Comparison of ENCODE assay signal across 8 cellular contexts in the genomic region with DNA sequence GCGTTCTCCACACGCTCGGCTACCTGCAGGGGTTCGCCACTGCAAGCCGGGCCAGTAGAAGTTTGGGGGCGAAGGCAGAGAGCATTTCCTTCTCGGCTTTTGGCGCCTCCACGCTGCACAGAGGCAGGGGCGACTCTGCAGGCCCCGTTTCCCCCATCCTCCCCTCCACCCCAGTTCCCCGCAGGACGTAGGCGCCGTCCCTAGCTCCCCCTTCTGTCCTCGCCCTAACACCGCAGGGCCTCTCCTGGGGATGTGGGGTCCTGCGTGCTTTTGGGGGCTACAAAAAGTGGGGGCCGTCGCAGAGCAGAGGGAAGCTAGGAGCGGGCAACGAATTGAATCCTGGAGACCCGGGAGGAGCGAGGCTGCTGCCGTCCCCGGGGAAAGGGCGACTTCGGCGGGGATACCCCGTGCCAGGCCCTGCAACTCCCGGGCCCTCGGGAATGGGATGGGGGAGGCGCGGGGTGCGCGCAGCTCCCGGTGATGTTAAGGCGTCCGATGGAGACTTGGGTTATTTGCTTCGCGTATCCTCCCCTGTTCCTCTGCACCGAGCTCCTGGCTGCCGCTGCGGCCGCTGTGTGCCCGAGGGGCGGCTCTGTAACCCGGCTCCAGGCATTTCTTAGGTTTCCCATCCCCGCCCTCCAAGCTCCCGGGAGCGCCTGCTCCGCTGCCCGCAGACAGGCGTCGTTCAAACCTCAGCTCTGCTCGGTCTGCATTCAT.
DNase-seq lines count a peak whose midpoint lies in the region; ATAC-seq and TF ChIP-seq lines count a peak whose summit lies in the region.

No MANE protein-coding gene starts in this region.

- no peaks in the 10 kb centered on the region for H4K20me1 ChIP-seq in neural cell (ENCODE audit: insufficient read depth)

- H3K79me2 ChIP-seq in neural cell (replicated peaks; ENCODE audit: insufficient read depth, low read length): no peaks in the 10 kb centered on the region

- no peak for TF ChIP-seq EP300 in neural cell (conservative IDR thresholded peaks at IDR 0.05; ENCODE audit: poor library complexity, severe bottlenecking)

- peak overlapping the region; percentile 27 for H3K4me3 ChIP-seq in MG63
- H3K4me3 ChIP-seq in dorsolateral prefrontal cortex: peak overlapping the region; percentile 22 to 71 (median 54)
- H3K4me3 ChIP-seq in neural cell (ENCODE audit: low read length): peak overlapping the region; percentile 65
- no peak overlapping the region for H3K4me3 ChIP-seq in thyroid gland (replicated peaks in 1 of 3)

- no peak overlapping the region for H3K4me2 ChIP-seq in neural cell (ENCODE audit: low read length)

- H3K4me1 ChIP-seq in thyroid gland: peaks cover 0 to 11% of the 10 kb centered on the region in 2 donors

- no peaks in the 10 kb centered on the region for H3K36me3 ChIP-seq in MG63
- no peaks in the 10 kb centered on the region for H3K36me3 ChIP-seq in neural cell (ENCODE audit: insufficient read depth, low read length)
- no peaks in the 10 kb centered on the region for H3K36me3 ChIP-seq in thyroid gland

- DNase-seq in DMS79 treated with DMSO at 0.1 percent for 48 hours (lab: John Stamatoyannopoulos, UW) (peak; percentile 9), DMS79 (lab: John Stamatoyannopoulos, UW) (no peak), MG63 (peak; percentile 4), dorsolateral prefrontal cortex (peak in 8 of 10 donors; percentile 20 to 64 (median 44)), NCI-H1694 (lab: John Stamatoyannopoulos, UW) (no peak), thyroid gland (no peak)

- peak overlapping the region; percentile 6 for H3K9ac ChIP-seq in neural cell (ENCODE audit: low read length)

- H3K9me2 ChIP-seq in neural cell (ENCODE audit: insufficient read depth, low read length): no peaks in the 10 kb centered on the region

- H3F3A ChIP-seq in neural cell (ENCODE audit: insufficient read depth, low read length, poor library complexity, severe bottlenecking): no peaks in the 10 kb centered on the region

- TF ChIP-seq RAD21 in neural cell (conservative IDR thresholded peaks at IDR 0.05): no peak

- ATAC-seq in GM21423 (IDR thresholded peaks at IDR 0.05; ENCODE audit: unreplicated experiment): no peak

- H3K27me3 ChIP-seq in MG63 (peaks cover 66% of the 10 kb centered on the region), dorsolateral prefrontal cortex (peaks cover 0 to 89% (median 56%) of the 10 kb centered on the region in 45 donors), neural cell (ENCODE audit: insufficient read depth, low read depth, low read length) (peaks cover 32% of the 10 kb centered on the region), thyroid gland (peaks cover 18% of the 10 kb centered on the region)

- peak in 42 of 56 donors; percentile 7 to 64 (median 36) for TF ChIP-seq CTCF in dorsolateral prefrontal cortex (IDR thresholded peaks at IDR 0.05 in 54 of 56, conservative IDR thresholded peaks at IDR 0.05 in 2 of 56; ENCODE audit: low read depth in 1 of 56, partially characterized antibody in 56 of 56)
- TF ChIP-seq CTCF in neural cell (IDR thresholded peaks at IDR 0.05; ENCODE audit: poor library complexity, severe bottlenecking): no peak
- no peak for TF ChIP-seq CTCF in thyroid gland (IDR thresholded peaks at IDR 0.05)

- H2AFZ ChIP-seq in neural cell (ENCODE audit: low read depth, low read length): no peak overlapping the region

- H3K9me3 ChIP-seq in MG63 (no peaks in the 10 kb centered on the region), neural cell (ENCODE audit: low read length) (no peaks in the 10 kb centered on the region), thyroid gland (no peaks in the 10 kb centered on the region)

- no peak for TF ChIP-seq POLR2A in thyroid gland (IDR thresholded peaks at IDR 0.05)

- intact Hi-C loops in dorsolateral prefrontal cortex (cut with DNase I): loop anchor here (2.0 to 10.0 kb wide), 3 partner anchors 163 to 261 kb away; a partner anchor contains a TSS
- intact Hi-C loops in thyroid gland (cut with DNase I): no loop called here

- H3K27ac ChIP-seq in dorsolateral prefrontal cortex (peak overlapping the region in 57 of 59 donors; percentile 8 to 90 (median 76)), neural cell (ENCODE audit: low read length) (no peak overlapping the region), thyroid gland (no peak overlapping the region)

- WGBS in thyroid gland, 2 donors: 0 to 2% methylated on average over 28 to 35 of the region's 56 CpGs

TF ChIP-seq in neural cell, 6 proteins besides CTCF, POLR2A, EP300 and RAD21:
- TF ChIP-seq EZH2 (IDR thresholded peaks at IDR 0.05; ENCODE audit: borderline replicate concordance, insufficient read depth, low read length, poor library complexity, severe bottlenecking) (no peak), MXI1 (conservative IDR thresholded peaks at IDR 0.05; ENCODE audit: poor library complexity, severe bottlenecking) (no peak), SMC3 (conservative IDR thresholded peaks at IDR 0.05; ENCODE audit: poor library complexity) (no peak), TAF1 (IDR thresholded peaks at IDR 0.05; ENCODE audit: low read depth) (no peak)
- TF ChIP-seq, protein P1, sequence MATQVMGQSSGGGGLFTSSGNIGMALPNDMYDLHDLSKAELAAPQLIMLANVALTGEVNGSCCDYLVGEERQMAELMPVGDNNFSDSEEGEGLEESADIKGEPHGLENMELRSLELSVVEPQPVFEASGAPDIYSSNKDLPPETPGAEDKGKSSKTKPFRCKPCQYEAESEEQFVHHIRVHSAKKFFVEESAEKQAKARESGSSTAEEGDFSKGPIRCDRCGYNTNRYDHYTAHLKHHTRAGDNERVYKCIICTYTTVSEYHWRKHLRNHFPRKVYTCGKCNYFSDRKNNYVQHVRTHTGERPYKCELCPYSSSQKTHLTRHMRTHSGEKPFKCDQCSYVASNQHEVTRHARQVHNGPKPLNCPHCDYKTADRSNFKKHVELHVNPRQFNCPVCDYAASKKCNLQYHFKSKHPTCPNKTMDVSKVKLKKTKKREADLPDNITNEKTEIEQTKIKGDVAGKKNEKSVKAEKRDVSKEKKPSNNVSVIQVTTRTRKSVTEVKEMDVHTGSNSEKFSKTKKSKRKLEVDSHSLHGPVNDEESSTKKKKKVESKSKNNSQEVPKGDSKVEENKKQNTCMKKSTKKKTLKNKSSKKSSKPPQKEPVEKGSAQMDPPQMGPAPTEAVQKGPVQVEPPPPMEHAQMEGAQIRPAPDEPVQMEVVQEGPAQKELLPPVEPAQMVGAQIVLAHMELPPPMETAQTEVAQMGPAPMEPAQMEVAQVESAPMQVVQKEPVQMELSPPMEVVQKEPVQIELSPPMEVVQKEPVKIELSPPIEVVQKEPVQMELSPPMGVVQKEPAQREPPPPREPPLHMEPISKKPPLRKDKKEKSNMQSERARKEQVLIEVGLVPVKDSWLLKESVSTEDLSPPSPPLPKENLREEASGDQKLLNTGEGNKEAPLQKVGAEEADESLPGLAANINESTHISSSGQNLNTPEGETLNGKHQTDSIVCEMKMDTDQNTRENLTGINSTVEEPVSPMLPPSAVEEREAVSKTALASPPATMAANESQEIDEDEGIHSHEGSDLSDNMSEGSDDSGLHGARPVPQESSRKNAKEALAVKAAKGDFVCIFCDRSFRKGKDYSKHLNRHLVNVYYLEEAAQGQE (IDR thresholded peaks at IDR 0.05; ENCODE audit: borderline replicate concordance): no peak
TF ChIP-seq in neural cell: peak in this region for 0.

Comparison
In these comparisons a context has a peak if more than half of its experiments do, and no peak if none do; other contexts are left out.
1. DNase-seq: peak in DMS79 treated with DMSO at 0.1 percent for 48 hours (single experiment), MG63 (single experiment) and dorsolateral prefrontal cortex (8 of 10); none in DMS79 (single experiment), NCI-H1694 (single experiment) and thyroid gland (0 of 2).
2. H3K4me3 ChIP-seq: peak in MG63 (single experiment), dorsolateral prefrontal cortex (59 of 59) and neural cell (single experiment); none in thyroid gland (0 of 3).
3. H3K27ac ChIP-seq: peak in dorsolateral prefrontal cortex (57 of 59); none in neural cell (single experiment) and thyroid gland (0 of 3).
4. CTCF ChIP-seq: peak in dorsolateral prefrontal cortex (42 of 56); none in neural cell (single experiment) and thyroid gland (0 of 6).